Comparison of ENCODE assay signal across 33 cellular contexts in genomic region chr17:51955245-51955644, GRCh38.
DNase-seq lines count a peak whose midpoint lies in the region; ATAC-seq and TF ChIP-seq lines count a peak whose summit lies in the region.
"Had no signal": no experiment of that assay in that cellular context is flagged by ENCODE, and none has a peak within 500 bp of the region (broad histone marks: within the 10 kb centered on the region; RNA-seq: fewer than 3 reads in every experiment).

No MANE protein-coding gene starts in this region.

- no peaks in the 10 kb centered on the region for H3K79me1 ChIP-seq in trophoblast cell (ENCODE audit: low read length)

- H3K4me1 Mint-ChIP-seq in neural progenitor cell = peaks cover 8% of the 10 kb centered on the region
- H3K4me1 Mint-ChIP-seq: B cell; CD14-positive monocyte; CD4-positive, alpha-beta memory T cell; CD4-positive, CD25-positive, alpha-beta regulatory T cell; CD8-positive, alpha-beta memory T cell had no signal

- H3F3A ChIP-seq in neural progenitor cell (ENCODE audit: low read depth) = no peaks in the 10 kb centered on the region

- H3K4me3 Mint-ChIP-seq in neural progenitor cell = no peak overlapping the region
- H3K4me3 Mint-ChIP-seq: B cell; CD14-positive monocyte; CD4-positive, alpha-beta memory T cell; CD4-positive, alpha-beta T cell; CD4-positive, CD25-positive, alpha-beta regulatory T cell; CD8-positive, alpha-beta memory T cell; CD8-positive, alpha-beta T cell had no signal

- H3K27me3 ChIP-seq in neural progenitor cell (no peaks in the 10 kb centered on the region), trophoblast cell (ENCODE audit: insufficient read depth, low read length) (no peaks in the 10 kb centered on the region)
- H3K27me3 ChIP-seq: BE2C; BLaER1; BLaER1 treated with 17β-estradiol and CSF1 and Interleukin-3, amounts not matched to agents 10 nM and 100 nM had no signal

- no peak overlapping the region for H3K14ac ChIP-seq in trophoblast cell (ENCODE audit: low read length)

- H2AFZ ChIP-seq in neural progenitor cell (replicated peaks) = peak overlapping the region; percentile 7
- no peak overlapping the region for H2AFZ ChIP-seq in trophoblast cell (ENCODE audit: insufficient read depth, low read length, poor library complexity)

- H3K9me3 ChIP-seq in neural progenitor cell (ENCODE audit: low read depth) = no peaks in the 10 kb centered on the region
- H3K9me3 ChIP-seq in trophoblast cell (ENCODE audit: insufficient read depth, low read depth, low read length) = no peaks in the 10 kb centered on the region
- H3K9me3 ChIP-seq: A549; BE2C; BLaER1; BLaER1 treated with 17β-estradiol and CSF1 and Interleukin-3, amounts not matched to agents 10 nM and 100 nM; Caco-2 had no signal

- H2BK5ac ChIP-seq in trophoblast cell (ENCODE audit: low read depth, low read length, poor library complexity) = no peak overlapping the region

- H3K9ac ChIP-seq in neural progenitor cell = no peak overlapping the region
- H3K9ac ChIP-seq in trophoblast cell (ENCODE audit: low read length) = no peak overlapping the region
- H3K9ac ChIP-seq: BLaER1; BLaER1 treated with 17β-estradiol and CSF1 and Interleukin-3, amounts not matched to agents 10 nM and 100 nM had no signal

- no peak overlapping the region for H4K12ac ChIP-seq in trophoblast cell (ENCODE audit: low read depth, low read length)

- H4K91ac ChIP-seq in trophoblast cell (ENCODE audit: low read depth, low read length) = peak overlapping the region; percentile 11

- H3K27me3 Mint-ChIP-seq in neural progenitor cell (ENCODE audit: insufficient read depth, low read depth) = peaks cover 2% of the 10 kb centered on the region
- H3K27me3 Mint-ChIP-seq: B cell; CD4-positive, alpha-beta T cell had no signal

- no CpG with 5 or more reads among the region's 2 CpGs for WGBS in trophoblast cell (ENCODE audit: extremely low coverage, insufficient coverage, insufficient read length)

- H3K36me3 Mint-ChIP-seq in neural progenitor cell = no peaks in the 10 kb centered on the region
- H3K36me3 Mint-ChIP-seq: CD14-positive monocyte; CD4-positive, alpha-beta memory T cell; CD4-positive, CD25-positive, alpha-beta regulatory T cell; CD8-positive, alpha-beta memory T cell; CD8-positive, alpha-beta T cell had no signal

- H2BK12ac ChIP-seq in trophoblast cell (ENCODE audit: low read length) = no peak overlapping the region

- H4K8ac ChIP-seq in trophoblast cell (ENCODE audit: low read depth, low read length) = no peak overlapping the region

- H3K9me3 Mint-ChIP-seq in neural progenitor cell = no peaks in the 10 kb centered on the region
- H3K9me3 Mint-ChIP-seq: CD8-positive, alpha-beta T cell had no signal

- ATAC-seq in HG03139 (IDR thresholded peaks at IDR 0.05; ENCODE audit: unreplicated experiment) = no peak
- ATAC-seq: A549; CD8-positive, alpha-beta T cell had no signal

- no peaks in the 10 kb centered on the region for H4K20me1 ChIP-seq in neural progenitor cell (ENCODE audit: low read depth)
- H4K20me1 ChIP-seq: BLaER1; BLaER1 treated with 17β-estradiol and CSF1 and Interleukin-3, amounts not matched to agents 10 nM and 100 nM had no signal

- no peak overlapping the region for H2AK5ac ChIP-seq in trophoblast cell (ENCODE audit: low read length)

- H3K23ac ChIP-seq in trophoblast cell (ENCODE audit: low read length) = no peak overlapping the region

- in situ Hi-C loops in G401 (cut with HindIII; ENCODE audit: low sequenced_read_pairs) = no loop called here

- H3K18ac ChIP-seq in trophoblast cell (ENCODE audit: low read length) = no peak overlapping the region

- no peak overlapping the region for H3K27ac Mint-ChIP-seq in neural progenitor cell
- H3K27ac Mint-ChIP-seq: B cell; CD14-positive monocyte; CD4-positive, alpha-beta memory T cell; CD4-positive, alpha-beta T cell; CD4-positive, CD25-positive, alpha-beta regulatory T cell; CD8-positive, alpha-beta memory T cell; CD8-positive, alpha-beta T cell had no signal

- no peak overlapping the region for H3K4me3 ChIP-seq in neural progenitor cell
- H3K4me3 ChIP-seq in trophoblast cell (ENCODE audit: low read depth, low read length) = no peak overlapping the region
- H3K4me3 ChIP-seq: A549; BLaER1; BLaER1 treated with 17β-estradiol and CSF1 and Interleukin-3, amounts not matched to agents 10 nM and 100 nM had no signal

- H3K79me2 ChIP-seq in neural progenitor cell (ENCODE audit: low read depth) (no peaks in the 10 kb centered on the region), trophoblast cell (ENCODE audit: control insufficient read depth, insufficient read depth, low read length, poor library complexity) (no peaks in the 10 kb centered on the region)

- H3K36me3 ChIP-seq in neural progenitor cell (no peaks in the 10 kb centered on the region), trophoblast cell (ENCODE audit: control insufficient read depth in 1 of 2, insufficient read depth in 2 of 2, low read length in 2 of 2) (no peaks in the 10 kb centered on the region)
- H3K36me3 ChIP-seq: BE2C; BLaER1; BLaER1 treated with 17β-estradiol and CSF1 and Interleukin-3, amounts not matched to agents 10 nM and 100 nM had no signal

- H3K4ac ChIP-seq in trophoblast cell (ENCODE audit: low read depth, low read length) = no peak overlapping the region

- no peak overlapping the region for H3K27ac ChIP-seq in neural progenitor cell
- no peak overlapping the region for H3K27ac ChIP-seq in trophoblast cell (ENCODE audit: low read depth, low read length)
- H3K27ac ChIP-seq: 22Rv1; A549; BLaER1; BLaER1 treated with 17β-estradiol and CSF1 and Interleukin-3, amounts not matched to agents 10 nM and 100 nM; C4-2B had no signal

- no peak for TF ChIP-seq CTCF in neural progenitor cell (IDR thresholded peaks at IDR 0.05)

- no peaks in the 10 kb centered on the region for H3K4me1 ChIP-seq in neural progenitor cell
- peaks cover 0 to 1% of the 10 kb centered on the region in 2 experiments for H3K4me1 ChIP-seq in trophoblast cell (ENCODE audit: control insufficient read depth in 1 of 2, insufficient read depth in 2 of 2, low read length in 2 of 2)
- H3K4me1 ChIP-seq: A549, BE2C, BLaER1, Caco-2 had no signal

- H3K4me2 ChIP-seq in neural progenitor cell = no peak overlapping the region
- H3K4me2 ChIP-seq in trophoblast cell (ENCODE audit: low read length) = no peak overlapping the region
- H3K4me2 ChIP-seq: A549, BLaER1 had no signal

- no peak overlapping the region for H2BK120ac ChIP-seq in trophoblast cell (ENCODE audit: insufficient read depth, low read length, poor library complexity)

- DNase-seq in G401 (ENCODE audit: low spot score) = peak; percentile 79
- DNase-seq in cerebellar cortex (ENCODE audit: low spot score) = peak; percentile 71
- DNase-seq in neural progenitor cell (ENCODE audit: low spot score) = no peak
- no peak for DNase-seq in trophoblast cell
- no peak for DNase-seq in DMS79 treated with DMSO at 0.1 percent for 48 hours (lab: John Stamatoyannopoulos, UW)
- no peak for DNase-seq in NCI-H187 (lab: John Stamatoyannopoulos, UW)
- DNase-seq in T-helper 9 cell = no peak
- DNase-seq: 8988T; ACHN; AML-193; BE2C; Caco-2; Calu3; CD4-positive, alpha-beta memory T cell; CD4-positive, alpha-beta T cell; CD4-positive, CD25-positive, alpha-beta regulatory T cell; CD8-positive, alpha-beta memory T cell; CD8-positive, alpha-beta T cell; COR-L47; DMS 273 treated with DMSO at 0.1 percent for 48 hours; DMS153; DMS53; DMS79; DND-41; EL had no signal

Comparison
In these comparisons a context has a peak if more than half of its experiments do, and no peak if none do; other contexts are left out.
1. DNase-seq: peak in G401 (single experiment) and cerebellar cortex (single experiment); none in neural progenitor cell (single experiment), trophoblast cell (0 of 2), DMS79 treated with DMSO at 0.1 percent for 48 hours (single experiment), NCI-H187 (0 of 2) and T-helper 9 cell (single experiment).